In genomic region chr14:61455351-61455750, GRCh38 we compare ENCODE assay signal across 23 cellular contexts.
DNase-seq lines count a peak whose midpoint lies in the region; ATAC-seq and TF ChIP-seq lines count a peak whose summit lies in the region.
"Had no signal": no experiment of that assay in that cellular context is flagged by ENCODE, and none has a peak within 500 bp of the region (broad histone marks: within the 10 kb centered on the region; RNA-seq: fewer than 3 reads in every experiment).

No MANE protein-coding gene starts in this region.

- peak overlapping the region; percentile 75 to 95 for H3K27ac Mint-ChIP-seq in T-cell
- H3K27ac Mint-ChIP-seq in central memory CD8-positive, alpha-beta T cell (ENCODE audit: low read depth): peak overlapping the region; percentile 89
- peak overlapping the region; percentile 90 for H3K27ac Mint-ChIP-seq in stimulated activated effector memory CD8-positive, alpha-beta T cell treated with anti-CD3 and anti-CD28 coated beads, Interleukin-12 subunit alpha, Interleukin-12 subunit beta, amount 100 ng/mL, for 72 hours
- H3K27ac Mint-ChIP-seq in mesothelial cell of epicardium: no peak overlapping the region
- H3K27ac Mint-ChIP-seq: neural progenitor cell had no signal

- no peak overlapping the region for H3K27ac ChIP-seq in esophagus squamous epithelium
- H3K27ac ChIP-seq: C4-2B, hepatocyte, left lung, neural progenitor cell, thoracic aorta had no signal

- H3K9me3 Mint-ChIP-seq in T-cell (peaks cover 0 to 4% (median 0%) of the 10 kb centered on the region in 3 donors), mesothelial cell of epicardium (peaks cover 3% of the 10 kb centered on the region)
- peaks cover 5% of the 10 kb centered on the region for H3K9me3 Mint-ChIP-seq in central memory CD8-positive, alpha-beta T cell
- peaks cover 2% of the 10 kb centered on the region for H3K9me3 Mint-ChIP-seq in stimulated activated effector memory CD8-positive, alpha-beta T cell treated with anti-CD3 and anti-CD28 coated beads, Interleukin-12 subunit alpha, Interleukin-12 subunit beta, amount 100 ng/mL, for 72 hours
- H3K9me3 Mint-ChIP-seq: neural progenitor cell had no signal

- H3K36me3 ChIP-seq in esophagus squamous epithelium: peaks cover 0 to 92% (median 15%) of the 10 kb centered on the region in 3 donors
- H3K36me3 ChIP-seq: neural progenitor cell, thoracic aorta had no signal

- H3K4me1 ChIP-seq in esophagus squamous epithelium: peaks cover 0 to 3% (median 0%) of the 10 kb centered on the region in 3 donors

- no peak for TF ChIP-seq POLR2A in esophagus squamous epithelium (IDR thresholded peaks at IDR 0.05)

- DNase-seq in activated effector memory CD4-positive, alpha-beta T cell treated with anti-CD3 and anti-CD28 coated beads, Interleukin-2, amount 50 U/mL, for 16 hours: peak; percentile 43
- no peak for DNase-seq in activated effector memory CD4-positive, alpha-beta T cell treated with Interleukin-2 at 50 U/mL for 16 hours
- no peak for DNase-seq in T-cell
- no peak for DNase-seq in central memory CD8-positive, alpha-beta T cell (ENCODE audit: low spot score in 2 of 2)
- DNase-seq in stimulated activated effector memory CD8-positive, alpha-beta T cell treated with anti-CD3 and anti-CD28 coated beads, Interleukin-12 subunit alpha, Interleukin-12 subunit beta, amount 100 ng/mL, for 72 hours (ENCODE audit: low spot score in 2 of 2): no peak
- no peak for DNase-seq in mesothelial cell of epicardium (ENCODE audit: low spot score in 2 of 2, unreplicated experiment in 2 of 2)
- no peak for DNase-seq in esophagus squamous epithelium (lab: John Stamatoyannopoulos, UW)
- DNase-seq in stimulated activated CD4-positive, alpha-beta T cell treated with anti-CD3 and anti-CD28 coated beads, Interleukin-4, amount 100 ng/mL, for 24 hours: no peak
- DNase-seq: aorta; central memory CD4-positive, alpha-beta T cell; GDM1; left lung; MM.1S; NCI-H1417 treated with DMSO at 0.1 percent for 48 hours; NCI-H2107; NCI-H510A treated with DMSO at 0.1 percent for 48 hours; NK-92 treated with Interleukin-12 subunit alpha and Interleukin-12 subunit beta, amount 100 ng/mL, for 24 hours; posterior cingulate gyrus; SHP77 treated with DMSO at 0.1 percent for 48 hours had no signal

- H3K36me3 Mint-ChIP-seq in T-cell (peaks cover 80% of the 10 kb centered on the region), mesothelial cell of epicardium (peaks cover 5% of the 10 kb centered on the region)
- H3K36me3 Mint-ChIP-seq in central memory CD8-positive, alpha-beta T cell (ENCODE audit: insufficient read depth): peaks cover 88% of the 10 kb centered on the region
- H3K36me3 Mint-ChIP-seq in stimulated activated effector memory CD8-positive, alpha-beta T cell treated with anti-CD3 and anti-CD28 coated beads, Interleukin-12 subunit alpha, Interleukin-12 subunit beta, amount 100 ng/mL, for 72 hours: peaks cover 100% of the 10 kb centered on the region
- H3K36me3 Mint-ChIP-seq: neural progenitor cell had no signal

- H3K4me3 Mint-ChIP-seq in T-cell: peak overlapping the region in 2 of 3 donors; percentile 0 to 74
- peak overlapping the region; percentile 68 for H3K4me3 Mint-ChIP-seq in central memory CD8-positive, alpha-beta T cell
- no peak overlapping the region for H3K4me3 Mint-ChIP-seq in stimulated activated effector memory CD8-positive, alpha-beta T cell treated with anti-CD3 and anti-CD28 coated beads, Interleukin-12 subunit alpha, Interleukin-12 subunit beta, amount 100 ng/mL, for 72 hours
- no peak overlapping the region for H3K4me3 Mint-ChIP-seq in mesothelial cell of epicardium
- H3K4me3 Mint-ChIP-seq: neural progenitor cell had no signal

- CTCF ChIA-PET in T-cell (lab: Charles Lee): interaction anchor here (0.6 to 1.5 kb wide), 11 partner anchors 56 to 382 kb away, joined by 3 to 7 read pairs (median 3); partner anchors contain the start of gene TMEM30B (in 1 of the 2)

- 83 to 92% methylated on average over 6 of the region's 6 CpGs for WGBS in esophagus squamous epithelium, 2 donors

- TF ChIP-seq CTCF in mesothelial cell of epicardium (IDR thresholded peaks at IDR 0.05; ENCODE audit: unreplicated experiment): no peak
- TF ChIP-seq CTCF in esophagus squamous epithelium (IDR thresholded peaks at IDR 0.05): no peak

- no peak overlapping the region for H3K4me3 ChIP-seq in esophagus squamous epithelium
- H3K4me3 ChIP-seq: hepatocyte, left lung, neural progenitor cell, thoracic aorta had no signal

- no peaks in the 10 kb centered on the region for H3K27me3 ChIP-seq in esophagus squamous epithelium
- H3K27me3 ChIP-seq: hepatocyte, left lung, neural progenitor cell had no signal

- ATAC-seq in T-cell (replicated peaks in 1 of 4): no peak
- ATAC-seq in central memory CD8-positive, alpha-beta T cell (replicated peaks; ENCODE audit: extremely low read depth, poor library complexity, severe bottlenecking): no peak
- ATAC-seq in stimulated activated effector memory CD8-positive, alpha-beta T cell treated with anti-CD3 and anti-CD28 coated beads, Interleukin-12 subunit alpha, Interleukin-12 subunit beta, amount 100 ng/mL, for 72 hours: no peak
- ATAC-seq: left lung had no signal

- H3K4me1 Mint-ChIP-seq in T-cell (peaks cover 86 to 92% (median 86%) of the 10 kb centered on the region in 3 donors), mesothelial cell of epicardium (peaks cover 5% of the 10 kb centered on the region)
- H3K4me1 Mint-ChIP-seq in central memory CD8-positive, alpha-beta T cell: peaks cover 86% of the 10 kb centered on the region
- H3K4me1 Mint-ChIP-seq in stimulated activated effector memory CD8-positive, alpha-beta T cell treated with anti-CD3 and anti-CD28 coated beads, Interleukin-12 subunit alpha, Interleukin-12 subunit beta, amount 100 ng/mL, for 72 hours: peaks cover 89% of the 10 kb centered on the region

- H3K27me3 Mint-ChIP-seq in T-cell (no peaks in the 10 kb centered on the region), mesothelial cell of epicardium (ENCODE audit: low read depth) (no peaks in the 10 kb centered on the region)
- H3K27me3 Mint-ChIP-seq in central memory CD8-positive, alpha-beta T cell: no peaks in the 10 kb centered on the region

- H3K9me3 ChIP-seq in esophagus squamous epithelium: no peaks in the 10 kb centered on the region
- H3K9me3 ChIP-seq: left lung, thoracic aorta had no signal

- POLR2A ChIA-PET in T-cell (lab: Charles Lee): interaction anchor here (0.6 to 0.7 kb wide), 5 partner anchors 16 to 206 kb away, joined by 3 to 5 read pairs (median 3); no protein-coding TSS in a partner anchor

- intact Hi-C loops in esophagus squamous epithelium (cut with DNase I): loop anchor here (5.0 to 10.0 kb wide), 2 partner anchors 161 to 382 kb away; no protein-coding TSS in a partner anchor

Comparison
In these comparisons a context has a peak if more than half of its experiments do, and no peak if none do; other contexts are left out.
1. H3K4me3 Mint-ChIP-seq: peak in T-cell (2 of 3) and central memory CD8-positive, alpha-beta T cell (single experiment); none in stimulated activated effector memory CD8-positive, alpha-beta T cell treated with anti-CD3 and anti-CD28 coated beads, Interleukin-12 subunit alpha, Interleukin-12 subunit beta, amount 100 ng/mL, for 72 hours (single experiment) and mesothelial cell of epicardium (single experiment).